In genomic region chr14:73722581-73722980, GRCh38 we compare ENCODE assay signal across 19 cellular contexts. TPM values are rescaled to one million over a fixed set of nuclear protein-coding genes. Genes with fewer than 3 reads are reported as not detected.
DNase-seq lines count a peak whose midpoint lies in the region; ATAC-seq and TF ChIP-seq lines count a peak whose summit lies in the region.
"Had no signal": no experiment of that assay in that cellular context is flagged by ENCODE, and none has a peak within 500 bp of the region (broad histone marks: within the 10 kb centered on the region; RNA-seq: fewer than 3 reads in every experiment).

No MANE protein-coding gene starts in this region.

- H3K27ac Mint-ChIP-seq in HFFc6 (peak overlapping the region; percentile 97), endothelial cell (ENCODE audit: unreplicated experiment) (no peak overlapping the region)

- peak overlapping the region in 1 of 3 donors; percentile 11 for H3K9ac ChIP-seq in skeletal muscle tissue (ENCODE audit: low read depth in 1 of 3, low read length in 3 of 3)

- ATAC-seq in HG02588 (IDR thresholded peaks at IDR 0.05; ENCODE audit: unreplicated experiment), result no peak
- ATAC-seq: esophagus mucosa, lower lobe of right lung, natural killer cell had no signal

- peaks cover 29% of the 10 kb centered on the region for H3K36me3 Mint-ChIP-seq in HFFc6 (ENCODE audit: low read depth)
- peaks cover 45% of the 10 kb centered on the region for H3K36me3 Mint-ChIP-seq in endothelial cell (ENCODE audit: low read depth, unreplicated experiment)

- no peaks in the 10 kb centered on the region for H3K27me3 ChIP-seq in skeletal muscle tissue (ENCODE audit: control insufficient read depth in 3 of 3, insufficient read depth in 3 of 3, low read length in 3 of 3)
- H3K27me3 ChIP-seq: SJCRH30 had no signal

- no peaks in the 10 kb centered on the region for H3K9me3 ChIP-seq in skeletal muscle tissue (ENCODE audit: control insufficient read depth in 3 of 3, low read length in 3 of 3)
- H3K9me3 ChIP-seq: lower lobe of right lung, SJCRH30 had no signal

- peak; percentile 2 for DNase-seq in Ammon's horn (ENCODE audit: low spot score)
- no peak for DNase-seq in HFFc6
- no peak for DNase-seq in endothelial cell (ENCODE audit: low spot score)
- no peak for DNase-seq in hepatic stellate cell (ENCODE audit: low spot score)
- DNase-seq in NCI-H774 (lab: John Stamatoyannopoulos, UW), result no peak
- no peak for DNase-seq in NOMO-1 treated with dmso at 0.1 percent for 144 hours (lab: John Stamatoyannopoulos, UW; ENCODE audit: unreplicated experiment)
- DNase-seq: activated CD4-positive, CD25-positive, alpha-beta regulatory T cell treated with anti-CD3 and anti-CD28 coated beads, Interleukin-2, amount 50 U/mL, for 72 hours; dermis blood vessel endothelial cell; glutamatergic neuron; lower lobe of right lung; natural killer cell; NCI-H187; NCI-H510A; SJCRH30 had no signal

- H3K27me3 Mint-ChIP-seq in HFFc6 (ENCODE audit: insufficient read depth) (no peaks in the 10 kb centered on the region; the same call in none of the 2 replicates), endothelial cell (ENCODE audit: unreplicated experiment) (peaks cover 6% of the 10 kb centered on the region)
- H3K27me3 Mint-ChIP-seq: activated naive CD4-positive, alpha-beta T cell treated with anti-CD3 and anti-CD28 coated beads, Interleukin-2, amount 50 U/mL, for 24 hours had no signal

- no peak overlapping the region for H3K4me3 ChIP-seq in skeletal muscle tissue (ENCODE audit: low read length in 3 of 3)
- H3K4me3 ChIP-seq: lower lobe of right lung, SJCRH30 had no signal

- H3K4me1 Mint-ChIP-seq in HFFc6 (ENCODE audit: low read depth) (peaks cover 49% of the 10 kb centered on the region), endothelial cell (ENCODE audit: unreplicated experiment) (peaks cover 27% of the 10 kb centered on the region)

- H3K27ac ChIP-seq in skeletal muscle tissue (ENCODE audit: low read depth, low read length), result peak overlapping the region; percentile 87
- H3K27ac ChIP-seq: SJCRH30 had no signal

- H3K36me3 ChIP-seq in skeletal muscle tissue (ENCODE audit: control insufficient read depth in 3 of 3, insufficient read depth in 3 of 3, low read length in 3 of 3), result peaks cover 68 to 72% (median 70%) of the 10 kb centered on the region in 3 donors

- H3K4me3 Mint-ChIP-seq in HFFc6 (no peak overlapping the region), endothelial cell (ENCODE audit: unreplicated experiment) (peak overlapping the region; percentile 45)
- H3K4me3 Mint-ChIP-seq: activated naive CD4-positive, alpha-beta T cell treated with anti-CD3 and anti-CD28 coated beads, Interleukin-2, amount 50 U/mL, for 24 hours; natural killer cell; T-helper 2 cell treated with Interferon-gamma antibody and Interleukin-4, amounts not matched to agents 5 μg/mL and 100 μg/mL, for 36 hours had no signal

- H3K9me3 Mint-ChIP-seq in HFFc6 (no peaks in the 10 kb centered on the region), endothelial cell (ENCODE audit: unreplicated experiment) (no peaks in the 10 kb centered on the region)
- H3K9me3 Mint-ChIP-seq: activated naive CD4-positive, alpha-beta T cell treated with anti-CD3 and anti-CD28 coated beads, Interleukin-2, amount 50 U/mL, for 24 hours; natural killer cell; T-helper 2 cell treated with Interferon-gamma antibody and Interleukin-4, amounts not matched to agents 5 μg/mL and 100 μg/mL, for 36 hours had no signal

- peaks cover 53 to 70% (median 65%) of the 10 kb centered on the region in 3 donors for H3K4me1 ChIP-seq in skeletal muscle tissue (ENCODE audit: control insufficient read depth in 3 of 3, insufficient read depth in 3 of 3, low read length in 3 of 3)

- TF ChIP-seq CTCF in HFFc6 (IDR thresholded peaks at IDR 0.05) (no peak), endothelial cell (IDR thresholded peaks at IDR 0.05; ENCODE audit: unreplicated experiment) (no peak)

RNA-seq across cellular contexts. Expression of gene PNMA1, which starts 8.4 kb away (rescaled TPM):
- total RNA-seq in HFFc6 (2021; fragmentation: NEBNext Ultra II Directional; extraction: Animal tissue kit (Norgen Biotek cat#: 25700)), result 10 to 100 TPM; 51.1 to 60.9 (median 53.2) TPM
- total RNA-seq in endothelial cell (ENCODE audit: unreplicated experiment), result 32.7 TPM
- 15.1 TPM for total RNA-seq in skeletal muscle tissue
